In the genomic region with DNA sequence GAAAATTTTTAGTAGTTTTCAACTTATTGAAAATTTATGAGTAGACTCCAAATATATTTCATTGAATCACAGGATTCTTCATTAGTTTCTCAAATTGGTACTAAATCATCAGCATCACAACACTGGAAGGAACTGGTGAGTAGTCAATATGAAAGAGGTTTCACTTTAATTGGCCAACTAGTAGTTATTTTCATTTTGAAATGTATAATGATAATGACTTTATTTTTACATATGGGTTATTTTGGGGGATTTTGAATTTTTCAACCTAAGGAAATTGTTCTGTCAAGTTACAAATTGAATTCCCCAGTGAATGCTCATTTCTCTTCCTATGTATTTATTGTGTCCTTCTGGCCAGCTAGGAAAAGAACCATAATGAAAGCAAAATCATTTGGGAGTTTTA, we compare ENCODE assay signal across 1 cellular context.
TF ChIP-seq lines count a peak whose summit lies in the region.

No MANE protein-coding gene starts in this region.

TF ChIP-seq in SK-N-SH, 30 proteins besides CTCF, POLR2A, EP300 and RAD21 (continued from another document):
- TF ChIP-seq EZH2phosphoT487 (IDR thresholded peaks at IDR 0.05; ENCODE audit: borderline replicate concordance, low read depth): no peak
- TF ChIP-seq NRF1 (IDR thresholded peaks at IDR 0.05; ENCODE audit: low read depth, low read length): no peak
- no peak for TF ChIP-seq JUND (IDR thresholded peaks at IDR 0.05)
- TF ChIP-seq RCOR1 (IDR thresholded peaks at IDR 0.05; ENCODE audit: low read length): no peak
